9 cellular contexts compared by ENCODE assay signal in genomic region chr5:39015743-39016586, GRCh38. TPM values are rescaled to one million over a fixed set of nuclear protein-coding genes. Genes with fewer than 3 reads are reported as not detected.
DNase-seq lines count a peak whose midpoint lies in the region; ATAC-seq, FAIRE-seq and TF ChIP-seq lines count a peak whose summit lies in the region.
"Had no signal": no experiment of that assay in that cellular context is flagged by ENCODE, and none has a peak within 500 bp of the region (broad histone marks: within the 10 kb centered on the region; RNA-seq: fewer than 3 reads in every experiment).

No MANE protein-coding gene starts in this region.

- in situ Hi-C loops in HepG2 (cut with HindIII; ENCODE audit: extremely low pct_ligation_motif_present, low pct_unique_long_range_greater_than_20kb), result no loop called here

- DNase-seq in activated naive CD4-positive, alpha-beta T cell treated with anti-CD3 and anti-CD28 coated beads for 36 hours, result no peak
- no peak for DNase-seq in activated naive CD4-positive, alpha-beta T cell treated with anti-CD3 and anti-CD28 coated beads, Interleukin-2, amount 50 U/mL, for 16 hours
- DNase-seq in astrocyte of the hippocampus (ENCODE audit: low read depth, low spot score), result peak; percentile 52
- DNase-seq in HepG2 (ENCODE audit: low spot score), result peak; percentile 14
- DNase-seq in vagina (ENCODE audit: extremely low spot score in 2 of 2), result no peak
- no peak for DNase-seq in 8988T
- no peak for DNase-seq in NCI-H146 treated with DMSO at 0.1 percent for 48 hours (lab: John Stamatoyannopoulos, UW; ENCODE audit: unreplicated experiment)
- DNase-seq: DMS53 had no signal

- no peak overlapping the region for H3K9ac ChIP-seq in HepG2 (ENCODE audit: insufficient read depth, low read depth, low read length)

- peaks cover 27% of the 10 kb centered on the region for H3K4me1 Mint-ChIP-seq in activated naive CD4-positive, alpha-beta T cell treated with anti-CD3 and anti-CD28 coated beads for 36 hours (ENCODE audit: low read depth)

- TF ChIP-seq EP300 in HepG2 (IDR thresholded peaks at IDR 0.05; ENCODE audit: low read depth in 2 of 2, low read length in 2 of 2), result no peak
- TF ChIP-seq EP300 in HepG2 (CRISPR knock-in tag; IDR thresholded peaks at IDR 0.05; ENCODE audit: borderline replicate concordance), result no peak

- no peak overlapping the region for H2AFZ ChIP-seq in HepG2 (ENCODE audit: low read length)

- peaks cover 45% of the 10 kb centered on the region for H3K36me3 Mint-ChIP-seq in activated naive CD4-positive, alpha-beta T cell treated with anti-CD3 and anti-CD28 coated beads for 36 hours (ENCODE audit: low read depth)

- no peaks in the 10 kb centered on the region for H3K79me2 ChIP-seq in HepG2 (ENCODE audit: insufficient read depth, low read length)

- H4K20me1 ChIP-seq in HepG2 (ENCODE audit: insufficient read depth, low read length), result 0 out of 2 replicates have a peak, but pooled peaks cover 9% of the 10 kb centered on the region

- peaks cover 18% of the 10 kb centered on the region for H3K9me3 Mint-ChIP-seq in activated naive CD4-positive, alpha-beta T cell treated with anti-CD3 and anti-CD28 coated beads for 36 hours

- no peak for TF ChIP-seq RAD21 in HepG2 (CRISPR knock-in tag; IDR thresholded peaks at IDR 0.05)

- BruUV-seq in HepG2 (replicated peaks; lab: Mats Ljungman, UMichigan), result no TSS peak

- CTCF ChIA-PET in activated naive CD4-positive, alpha-beta T cell treated with anti-CD3 and anti-CD28 coated beads for 36 hours (lab: Charles Lee), result no interaction called here
- CTCF ChIA-PET in HepG2 (lab: Yijun Ruan, JAX; ENCODE audit: low intra/inter-chr PET ratio, low total read pairs), result no interaction called here

- H3K4me3 ChIP-seq in HepG2 (replicated peaks in 1 of 3; ENCODE audit: insufficient read depth in 1 of 3, low read depth in 2 of 3, low read length in 3 of 3) (no peak overlapping the region), vagina (no peak overlapping the region)

- H3K4me3 Mint-ChIP-seq in activated naive CD4-positive, alpha-beta T cell treated with anti-CD3 and anti-CD28 coated beads for 36 hours, result no peak overlapping the region

- H3K27ac Mint-ChIP-seq in activated naive CD4-positive, alpha-beta T cell treated with anti-CD3 and anti-CD28 coated beads for 36 hours, result peak overlapping the region; percentile 3

- no peak for TF ChIP-seq POLR2A in HepG2 (IDR thresholded peaks at IDR 0.05; ENCODE audit: insufficient read depth in 1 of 2, low read depth in 2 of 2, low read length in 2 of 2)
- TF ChIP-seq POLR2A in vagina (IDR thresholded peaks at IDR 0.05), result no peak

- H3K4me2 ChIP-seq in HepG2 (ENCODE audit: low read depth, low read length), result no peak overlapping the region

- H3K27ac ChIP-seq in HepG2 (ENCODE audit: extremely low read length, insufficient read depth, low read length) (no peak overlapping the region), vagina (peak overlapping the region; percentile 60)

- H3K9me3 ChIP-seq in HepG2 (ENCODE audit: low read length), result peaks cover 19% of the 10 kb centered on the region
- no peaks in the 10 kb centered on the region for H3K9me3 ChIP-seq in vagina

- H3K36me3 ChIP-seq in HepG2 (replicated peaks in 1 of 2; ENCODE audit: control insufficient read depth in 1 of 2, insufficient read depth in 2 of 2, low read length in 2 of 2), result peaks cover 0 to 28% of the 10 kb centered on the region in 2 experiments; a peak in 2 of 5 replicates
- peaks cover 0 to 9% of the 10 kb centered on the region in 2 donors for H3K36me3 ChIP-seq in vagina

- POLR2A ChIA-PET in HepG2 (lab: Yijun Ruan, JAX), result no interaction called here

- no peak for TF ChIP-seq CTCF in HepG2 (CRISPR knock-in tag; IDR thresholded peaks at IDR 0.05)
- no peak for TF ChIP-seq CTCF in vagina (IDR thresholded peaks at IDR 0.05)

- no peaks in the 10 kb centered on the region for H3K27me3 Mint-ChIP-seq in activated naive CD4-positive, alpha-beta T cell treated with anti-CD3 and anti-CD28 coated beads for 36 hours (ENCODE audit: low read depth)

- no peak for FAIRE-seq in HepG2 (lab: Jason Lieb, UNC)

- ATAC-seq in HepG2 (no peak; the same call in 2 of the 3 replicates), GM18868 (IDR thresholded peaks at IDR 0.05; ENCODE audit: unreplicated experiment) (no peak)

- intact Hi-C loops in activated naive CD4-positive, alpha-beta T cell treated with anti-CD3 and anti-CD28 coated beads for 36 hours (cut with micrococcal nuclease), result loop anchor here (2.0 kb wide), 1 partner anchor 57 kb away; no protein-coding TSS in a partner anchor
- intact Hi-C loops in HepG2 (cut with micrococcal nuclease; ENCODE audit: unreplicated experiment), result no loop called here
- intact Hi-C loops in vagina (cut with DNase I), result loop anchor here (10.0 kb wide), 1 partner anchor 59 kb away; the partner anchor contains the start of gene RICTOR

- H3K4me1 ChIP-seq in HepG2 (ENCODE audit: insufficient read depth, low read length), result peaks cover 12% of the 10 kb centered on the region
- peaks cover 26% of the 10 kb centered on the region for H3K4me1 ChIP-seq in vagina

- no peaks in the 10 kb centered on the region for H3K27me3 ChIP-seq in HepG2 (ENCODE audit: control insufficient read depth in 1 of 2, insufficient read depth in 2 of 2, low read length in 2 of 2)
- H3K27me3 ChIP-seq in vagina, result no peaks in the 10 kb centered on the region

- WGBS in HepG2 (ENCODE audit: low lambda C conversion rate), result 94% methylated on average over 4 of the region's 4 CpGs

TF ChIP-seq in HepG2, 621 proteins besides CTCF, POLR2A, EP300 and RAD21:
- TF ChIP-seq HNF4A (CRISPR knock-in tag; IDR thresholded peaks at IDR 0.05) (peak; percentile 29), ZNF777 (CRISPR knock-in tag; IDR thresholded peaks at IDR 0.05) (no peak)
TF ChIP-seq in HepG2: peak in this region for 1.

RNA-seq across cellular contexts. Expression of gene RICTOR, which starts 58.2 kb away (rescaled TPM):
- total RNA-seq in activated naive CD4-positive, alpha-beta T cell treated with anti-CD3 and anti-CD28 coated beads for 36 hours, result 10 to 100 TPM; 25.0 to 26.1 TPM
- total RNA-seq in HepG2 (2016; rRNA removed; fragmentation: Illumina TruSeq; extraction: Trizol) (10.7 and 32.6 TPM in 2 replicates), vagina (39.3 TPM)
- total RNA-seq in HepG2 (2016; cell fraction: cytosol; rRNA removed; fragmentation: Illumina TruSeq; extraction: Trizol; ENCODE audit: low read depth), result 16.4 and 17.4 TPM in 2 replicates
- total RNA-seq in HepG2 (2016; cell fraction: insoluble cytoplasmic fraction; rRNA removed; fragmentation: Illumina TruSeq; extraction: Trizol), result 10.0 and 26.1 TPM in 2 replicates
- 6.9 and 7.8 TPM in 2 replicates for total RNA-seq in HepG2 (2016; cell fraction: membrane; rRNA removed; fragmentation: Illumina TruSeq; extraction: Trizol)
- 29.8 and 31.8 TPM in 2 replicates for total RNA-seq in HepG2 (2016; cell fraction: nucleus; rRNA removed; fragmentation: Illumina TruSeq; extraction: Trizol)
- 11.0 and 15.4 TPM in 2 replicates for polyA plus RNA-seq in HepG2 (2011; rRNA removed)
- 3.2 and 5.3 TPM in 2 replicates for polyA plus RNA-seq in HepG2 (2011; cell fraction: cytosol; rRNA removed)
- 20.3 and 24.2 TPM in 2 replicates for polyA plus RNA-seq in HepG2 (2011; cell fraction: nucleus; rRNA removed)
- 10.5 and 12.5 TPM in 2 replicates for polyA plus RNA-seq in HepG2 (2012)
- 0.07 and 0.10 TPM in 2 replicates for polyA plus RNA-seq in HepG2 (2016; cell fraction: cytosol; fragmentation: Illumina TruSeq; extraction: Trizol; ENCODE audit: low read depth)
- 6.0 and 7.1 TPM in 2 replicates for polyA plus RNA-seq in HepG2 (2016; cell fraction: insoluble cytoplasmic fraction; fragmentation: Illumina TruSeq; extraction: Trizol; ENCODE audit: low read depth)
- polyA plus RNA-seq in HepG2 (2016; cell fraction: membrane; fragmentation: Illumina TruSeq; extraction: Trizol; ENCODE audit: low read depth), result 0.34 and 0.49 TPM in 2 replicates
- 22.0 and 22.5 TPM in 2 replicates for polyA plus RNA-seq in HepG2 (2016; cell fraction: nucleus; fragmentation: Illumina TruSeq; extraction: Trizol; ENCODE audit: insufficient read depth, low read depth)
- 49.0 and 56.1 TPM in 2 replicates for polyA minus RNA-seq in HepG2 (2011; rRNA and poly(A)+ RNA removed; ENCODE audit: low replicate concordance)
- 25.4 and 35.2 TPM in 2 replicates for polyA minus RNA-seq in HepG2 (2011; cell fraction: cytosol; rRNA and poly(A)+ RNA removed)
- polyA minus RNA-seq in HepG2 (2011; cell fraction: nucleus; rRNA and poly(A)+ RNA removed), result 180 and 184 TPM in 2 replicates

Comparison
In these comparisons a context has a peak if more than half of its experiments do, and no peak if none do; other contexts are left out.
1. DNase-seq: peak in astrocyte of the hippocampus (single experiment) and HepG2 (single experiment); none in activated naive CD4-positive, alpha-beta T cell treated with anti-CD3 and anti-CD28 coated beads for 36 hours (single experiment), activated naive CD4-positive, alpha-beta T cell treated with anti-CD3 and anti-CD28 coated beads, Interleukin-2, amount 50 U/mL, for 16 hours (single experiment), vagina (0 of 2), 8988T (single experiment) and NCI-H146 treated with DMSO at 0.1 percent for 48 hours (single experiment).